ENCODE assay signal across 1 cellular context in genomic region chr4:38495481-38495880, GRCh38.
TF ChIP-seq lines count a peak whose summit lies in the region.

No MANE protein-coding gene starts in this region.

TF ChIP-seq in H1, 55 proteins besides CTCF, POLR2A, EP300 and RAD21 (continued from another document):
- TF ChIP-seq MAX (IDR thresholded peaks at IDR 0.05) (peak; percentile 61), TEAD4 (IDR thresholded peaks at IDR 0.05; ENCODE audit: low read depth, low read length) (peak; percentile 40; the same call in 1 of the 2 replicates), SIN3A (conservative IDR thresholded peaks at IDR 0.05 in 1 of 2, IDR thresholded peaks at IDR 0.05 in 1 of 2; ENCODE audit: low read depth in 1 of 2, low read length in 2 of 2) (peak in 1 of 2 experiments; percentile 38; a peak in 1 of 4 replicates)
TF ChIP-seq in H1: peak in this region for 3.
